In genomic region chr5:180523629-180524466, GRCh38 we compare ENCODE assay signal across 20 cellular contexts. TPM values are rescaled to one million over a fixed set of nuclear protein-coding genes. Genes with fewer than 3 reads are reported as not detected.
DNase-seq lines count a peak whose midpoint lies in the region; ATAC-seq, FAIRE-seq and TF ChIP-seq lines count a peak whose summit lies in the region.
"Had no signal": no experiment of that assay in that cellular context is flagged by ENCODE, and none has a peak within 500 bp of the region (broad histone marks: within the 10 kb centered on the region; RNA-seq: fewer than 3 reads in every experiment).

No MANE protein-coding gene starts in this region.

- H3K4me1 Mint-ChIP-seq in activated naive CD8-positive, alpha-beta T cell treated with anti-CD3 and anti-CD28 coated beads for 36 hours: peaks cover 57% of the 10 kb centered on the region
- H3K4me1 Mint-ChIP-seq in progenitor cell of endocrine pancreas (ENCODE audit: low read depth): peaks cover 18% of the 10 kb centered on the region

- H3K27me3 ChIP-seq in foreskin keratinocyte (no peaks in the 10 kb centered on the region), adrenal gland (no peaks in the 10 kb centered on the region), pancreas (no peaks in the 10 kb centered on the region)
- H3K27me3 ChIP-seq: BE2C, gastroesophageal sphincter, transverse colon had no signal

- no peaks in the 10 kb centered on the region for H3K36me3 Mint-ChIP-seq in activated naive CD8-positive, alpha-beta T cell treated with anti-CD3 and anti-CD28 coated beads for 36 hours
- H3K36me3 Mint-ChIP-seq in progenitor cell of endocrine pancreas (ENCODE audit: insufficient read depth): peaks cover 8% of the 10 kb centered on the region

- DNase-seq in activated naive CD8-positive, alpha-beta T cell treated with anti-CD3 and anti-CD28 coated beads for 36 hours: no peak
- DNase-seq in foreskin keratinocyte (peak; percentile 5 to 29), progenitor cell of endocrine pancreas (ENCODE audit: low spot score, unreplicated experiment) (no peak), adrenal gland (no peak), pancreas (no peak)
- DNase-seq in activated effector memory CD4-positive, alpha-beta T cell treated with anti-CD3 and anti-CD28 coated beads, Interleukin-2, amount 50 U/mL, for 16 hours: no peak
- DNase-seq: activated naive CD4-positive, alpha-beta T cell; BE2C; central memory CD4-positive, alpha-beta T cell; NCI-H187; NCI-H446; nucleus accumbens; stimulated activated naive CD4-positive, alpha-beta T cell; transverse colon; WERI-Rb-1 had no signal

- H3K4me3 ChIP-seq in HEK293 (ENCODE audit: low read depth, low read length) (no peak overlapping the region), adrenal gland (no peak overlapping the region), pancreas (no peak overlapping the region)
- H3K4me3 ChIP-seq: gastroesophageal sphincter, HAP-1, transverse colon had no signal

- ATAC-seq in foreskin keratinocyte (no peak), pancreas (no peak)
- ATAC-seq: gastroesophageal sphincter had no signal

- H3K27ac ChIP-seq in HEK293 (ENCODE audit: extremely low read depth, low read depth, low read length) (peak overlapping the region; percentile 39; the same call in 1 of the 2 replicates), foreskin keratinocyte (no peak overlapping the region), adrenal gland (no peak overlapping the region), pancreas (no peak overlapping the region)
- H3K27ac ChIP-seq: gastroesophageal sphincter, transverse colon, WERI-Rb-1 had no signal

- H3K36me3 ChIP-seq in HEK293 (ENCODE audit: control insufficient read depth in 2 of 2, insufficient read depth in 1 of 2, low read length in 2 of 2) (peaks cover 0 to 5% of the 10 kb centered on the region in 2 experiments; a peak in 2 of 3 replicates), adrenal gland (replicated peaks in 1 of 2) (no peaks in the 10 kb centered on the region), pancreas (no peaks in the 10 kb centered on the region)
- H3K36me3 ChIP-seq: gastroesophageal sphincter, HAP-1, transverse colon, WERI-Rb-1 had no signal

- WGBS in adrenal gland, 4 donors: 75 to 85% (median 80%) methylated on average over 4 of the region's 4 CpGs
- WGBS in pancreas, 2 donors: 52 to 56% methylated on average over 4 of the region's 4 CpGs

- CTCF ChIA-PET in HEK293 (lab: Yijun Ruan, JAX): interaction anchor here (0.7 to 0.9 kb wide), 2 partner anchors 19 to 208 kb away, joined by 3 to 4 read pairs; no protein-coding TSS in a partner anchor

- no peaks in the 10 kb centered on the region for H3K9me3 ChIP-seq in HEK293 (ENCODE audit: control insufficient read depth, insufficient read depth, low read depth, low read length)
- no peaks in the 10 kb centered on the region for H3K9me3 ChIP-seq in adrenal gland (replicated peaks in 1 of 3)
- no peaks in the 10 kb centered on the region for H3K9me3 ChIP-seq in pancreas
- H3K9me3 ChIP-seq: BE2C, gastroesophageal sphincter, HAP-1, transverse colon had no signal

- no peak overlapping the region for H3K4me3 Mint-ChIP-seq in activated naive CD8-positive, alpha-beta T cell treated with anti-CD3 and anti-CD28 coated beads for 36 hours
- H3K4me3 Mint-ChIP-seq in progenitor cell of endocrine pancreas (ENCODE audit: low read depth): no peak overlapping the region

- POLR2A ChIA-PET in HEK293 (lab: Yijun Ruan, JAX): interaction anchor here (0.6 kb wide), 1 partner anchor 55 kb away, joined by 3 read pairs; no protein-coding TSS in a partner anchor

- intact Hi-C loops in adrenal gland (cut with DNase I) (no loop called here), pancreas (cut with DNase I) (no loop called here)

- no peak for TF ChIP-seq POLR2A in adrenal gland (IDR thresholded peaks at IDR 0.05)

- FAIRE-seq in pancreas (lab: Jason Lieb, UNC): no peak
- FAIRE-seq: endometrium, HTR-8/SVneo had no signal

- no peaks in the 10 kb centered on the region for H3K9me3 Mint-ChIP-seq in activated naive CD8-positive, alpha-beta T cell treated with anti-CD3 and anti-CD28 coated beads for 36 hours
- no peaks in the 10 kb centered on the region for H3K9me3 Mint-ChIP-seq in progenitor cell of endocrine pancreas (ENCODE audit: low read depth)

- TF ChIP-seq CTCF in HEK293 (tag by site-specific recombination; IDR thresholded peaks at IDR 0.05) (no peak), foreskin keratinocyte (conservative IDR thresholded peaks at IDR 0.05) (no peak), progenitor cell of endocrine pancreas (IDR thresholded peaks at IDR 0.05; ENCODE audit: unreplicated experiment) (no peak), adrenal gland (IDR thresholded peaks at IDR 0.05) (no peak), pancreas (IDR thresholded peaks at IDR 0.05) (no peak)

- peaks cover 37% of the 10 kb centered on the region for H3K4me1 ChIP-seq in HEK293 (ENCODE audit: control insufficient read depth, insufficient read depth, low read length)
- H3K4me1 ChIP-seq in foreskin keratinocyte: peaks cover 20% of the 10 kb centered on the region
- peaks cover 0 to 17% of the 10 kb centered on the region in 2 donors for H3K4me1 ChIP-seq in adrenal gland (replicated peaks in 1 of 2)
- H3K4me1 ChIP-seq in pancreas: peaks cover 0 to 13% (median 9%) of the 10 kb centered on the region in 3 donors
- H3K4me1 ChIP-seq: HAP-1 had no signal

- H3K27me3 Mint-ChIP-seq in activated naive CD8-positive, alpha-beta T cell treated with anti-CD3 and anti-CD28 coated beads for 36 hours: no peaks in the 10 kb centered on the region
- H3K27me3 Mint-ChIP-seq in progenitor cell of endocrine pancreas: no peaks in the 10 kb centered on the region

- H3K27ac Mint-ChIP-seq in activated naive CD8-positive, alpha-beta T cell treated with anti-CD3 and anti-CD28 coated beads for 36 hours: peak overlapping the region; percentile 17
- peak overlapping the region; percentile 40 for H3K27ac Mint-ChIP-seq in progenitor cell of endocrine pancreas

TF ChIP-seq in HEK293, 187 proteins besides CTCF, POLR2A, EP300 and RAD21:
- TF ChIP-seq ZBTB17 (tag by site-specific recombination; IDR thresholded peaks at IDR 0.05): peak; percentile 95
- TF ChIP-seq ZNF510 (tag by site-specific recombination; IDR thresholded peaks at IDR 0.05; ENCODE audit: insufficient replicate concordance): no peak
- peak; percentile 69 for TF ChIP-seq SCRT2 (tag by site-specific recombination; IDR thresholded peaks at IDR 0.05)
- TF ChIP-seq, protein P1, sequence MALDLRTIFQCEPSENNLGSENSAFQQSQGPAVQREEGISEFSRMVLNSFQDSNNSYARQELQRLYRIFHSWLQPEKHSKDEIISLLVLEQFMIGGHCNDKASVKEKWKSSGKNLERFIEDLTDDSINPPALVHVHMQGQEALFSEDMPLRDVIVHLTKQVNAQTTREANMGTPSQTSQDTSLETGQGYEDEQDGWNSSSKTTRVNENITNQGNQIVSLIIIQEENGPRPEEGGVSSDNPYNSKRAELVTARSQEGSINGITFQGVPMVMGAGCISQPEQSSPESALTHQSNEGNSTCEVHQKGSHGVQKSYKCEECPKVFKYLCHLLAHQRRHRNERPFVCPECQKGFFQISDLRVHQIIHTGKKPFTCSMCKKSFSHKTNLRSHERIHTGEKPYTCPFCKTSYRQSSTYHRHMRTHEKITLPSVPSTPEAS (tag by site-specific recombination; IDR thresholded peaks at IDR 0.05): 0 out of 2 replicates have a peak, but pooled peaks have one; percentile 17
- TF ChIP-seq, protein P2, sequence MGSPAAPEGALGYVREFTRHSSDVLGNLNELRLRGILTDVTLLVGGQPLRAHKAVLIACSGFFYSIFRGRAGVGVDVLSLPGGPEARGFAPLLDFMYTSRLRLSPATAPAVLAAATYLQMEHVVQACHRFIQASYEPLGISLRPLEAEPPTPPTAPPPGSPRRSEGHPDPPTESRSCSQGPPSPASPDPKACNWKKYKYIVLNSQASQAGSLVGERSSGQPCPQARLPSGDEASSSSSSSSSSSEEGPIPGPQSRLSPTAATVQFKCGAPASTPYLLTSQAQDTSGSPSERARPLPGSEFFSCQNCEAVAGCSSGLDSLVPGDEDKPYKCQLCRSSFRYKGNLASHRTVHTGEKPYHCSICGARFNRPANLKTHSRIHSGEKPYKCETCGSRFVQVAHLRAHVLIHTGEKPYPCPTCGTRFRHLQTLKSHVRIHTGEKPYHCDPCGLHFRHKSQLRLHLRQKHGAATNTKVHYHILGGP (tag by site-specific recombination; IDR thresholded peaks at IDR 0.05): peak; percentile 76
- TF ChIP-seq PRDM1 (tag by site-specific recombination; IDR thresholded peaks at IDR 0.05): peak; percentile 89
- TF ChIP-seq ZNF785 (tag by site-specific recombination; IDR thresholded peaks at IDR 0.05): no peak
- peak; percentile 80 for TF ChIP-seq FEZF1 (tag by site-specific recombination; IDR thresholded peaks at IDR 0.05)

RNA-seq across cellular contexts. Expression of gene CNOT6, which starts 29.7 kb away (rescaled TPM):
- 10 to 100 TPM; 35.4 to 37.5 TPM for total RNA-seq in activated naive CD8-positive, alpha-beta T cell treated with anti-CD3 and anti-CD28 coated beads for 36 hours
- total RNA-seq in foreskin keratinocyte (31.8 and 38.2 TPM in 2 replicates), progenitor cell of endocrine pancreas (68.3 and 70.4 TPM in 2 replicates), adrenal gland (10 to 100 TPM in 4 of 8 donors, 1 to 10 TPM in 4; 6.9 to 17.1 (median 11.5) TPM), pancreas (10 to 100 TPM in 1 of 6 donors, 1 to 10 TPM in 5; 3.8 to 14.1 (median 6.4) TPM)
- polyA plus RNA-seq in foreskin keratinocyte (9.1 and 9.2 TPM in 2 replicates), adrenal gland (10 to 100 TPM in 1 of 3 donors, 1 to 10 TPM in 2; 4.4 to 16.9 (median 6.3) TPM), pancreas (1 to 10 TPM; 4.3 to 6.1 TPM)

Comparison
In these comparisons a context has a peak if more than half of its experiments do, and no peak if none do; other contexts are left out.
1. DNase-seq: peak in foreskin keratinocyte (2 of 2); none in activated naive CD8-positive, alpha-beta T cell treated with anti-CD3 and anti-CD28 coated beads for 36 hours (single experiment), progenitor cell of endocrine pancreas (single experiment), adrenal gland (0 of 7), activated effector memory CD4-positive, alpha-beta T cell treated with anti-CD3 and anti-CD28 coated beads, Interleukin-2, amount 50 U/mL, for 16 hours (single experiment) and pancreas (0 of 6).